10 cellular contexts compared by ENCODE assay signal in genomic region chr6:111462770-111463391, GRCh38. TPM values are rescaled to one million over a fixed set of nuclear protein-coding genes. Genes with fewer than 3 reads are reported as not detected.
DNase-seq lines count a peak whose midpoint lies in the region; ATAC-seq and TF ChIP-seq lines count a peak whose summit lies in the region.
"Had no signal": no experiment of that assay in that cellular context is flagged by ENCODE, and none has a peak within 500 bp of the region (broad histone marks: within the 10 kb centered on the region; RNA-seq: fewer than 3 reads in every experiment).

No MANE protein-coding gene starts in this region.

- H3K9me3 ChIP-seq in stomach, result peaks cover 0 to 10% (median 4%) of the 10 kb centered on the region in 4 donors

- H3K4me3 ChIP-seq in stomach, result no peak overlapping the region

- ATAC-seq in left ventricle myocardium superior, result peak; percentile 93

- DNase-seq in HT1080 (ENCODE audit: low read depth) (peak; percentile 49), amniotic epithelial cell (ENCODE audit: low read depth) (peak; percentile 82), left ventricle myocardium superior (no peak), stomach (no peak), 8988T (no peak), GDM1 (lab: John Stamatoyannopoulos, UW) (no peak)
- DNase-seq in stimulated activated CD4-positive, alpha-beta T cell treated with anti-CD3 and anti-CD28 coated beads, Interleukin-4, amount 100 ng/mL, for 4 hours, result no peak
- DNase-seq: activated CD8-positive, alpha-beta memory T cell treated with anti-CD3 and anti-CD28 coated beads, Interleukin-2, amount 10 ng/mL, durations not matched to agents 7 days and 5 days; NCI-H1417; RPMI8226 had no signal

- no peaks in the 10 kb centered on the region for H3K27me3 ChIP-seq in stomach

- no peak for TF ChIP-seq CTCF in stomach (IDR thresholded peaks at IDR 0.05)

- peaks cover 15 to 32% (median 24%) of the 10 kb centered on the region in 4 donors for H3K4me1 ChIP-seq in stomach

- 37 to 57% (median 52%) methylated on average over 7 of the region's 7 CpGs for WGBS in stomach, 5 donors

- peaks cover 0 to 12% (median 8%) of the 10 kb centered on the region in 4 donors for H3K36me3 ChIP-seq in stomach

- intact Hi-C loops in left ventricle myocardium superior (cut with micrococcal nuclease), result no loop called here
- intact Hi-C loops in stomach (cut with DNase I; ENCODE audit: low total_unique reads), result no loop called here

- peak overlapping the region in 4 of 5 donors; percentile 9 to 61 (median 43) for H3K27ac ChIP-seq in stomach

- no peak for TF ChIP-seq EP300 in stomach (IDR thresholded peaks at IDR 0.05)

- no peak for TF ChIP-seq POLR2A in stomach (IDR thresholded peaks at IDR 0.05)

RNA-seq across cellular contexts. Expression of gene REV3L, which starts 20.1 kb away (rescaled TPM):
- 13.0 and 13.5 TPM in 2 replicates for total RNA-seq in HT1080 (2014; rRNA removed; shearing (Covaris generic))
- polyA plus RNA-seq in HT1080 (2015; cell fraction: cytosol; rRNA removed), result 10.5 and 12.4 TPM in 2 replicates
- polyA plus RNA-seq in HT1080 (2015; cell fraction: nucleus; rRNA removed), result 17.9 and 18.3 TPM in 2 replicates
- total RNA-seq in left ventricle myocardium superior, result 12.8 TPM
- total RNA-seq in stomach, result 100 to 1,000 TPM in 3 of 5 donors, 10 to 100 TPM in 2; 11.9 to 170 (median 103) TPM
- polyA plus RNA-seq in stomach, result 10 to 100 TPM in 1 of 3 donors, 1 to 10 TPM in 2; 9.0 to 14.4 (median 9.4) TPM

Comparison
In these comparisons a context has a peak if more than half of its experiments do, and no peak if none do; other contexts are left out.
1. DNase-seq: peak in HT1080 (single experiment) and amniotic epithelial cell (single experiment); none in left ventricle myocardium superior (single experiment), stomach (single experiment), 8988T (single experiment), GDM1 (single experiment) and stimulated activated CD4-positive, alpha-beta T cell treated with anti-CD3 and anti-CD28 coated beads, Interleukin-4, amount 100 ng/mL, for 4 hours (0 of 2).